ENCODE assay signal across 17 cellular contexts in the genomic region with DNA sequence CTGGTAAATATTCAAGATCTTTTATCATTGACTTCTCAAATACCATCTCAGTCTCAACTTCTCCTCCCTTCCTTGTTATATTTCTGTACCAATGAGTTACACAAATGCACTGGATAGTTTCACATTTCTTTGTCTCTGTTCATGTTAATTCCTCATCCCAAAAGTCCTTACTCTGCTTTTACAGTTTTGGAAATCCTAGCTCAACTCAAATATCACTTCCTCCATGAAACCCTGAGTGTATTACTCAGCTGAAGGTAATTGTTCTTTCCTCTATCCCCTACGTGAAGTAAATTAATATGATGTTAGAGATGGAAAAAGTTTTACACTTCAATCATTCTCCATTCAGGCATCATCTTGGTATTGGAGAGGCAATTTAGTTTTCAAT.
DNase-seq lines count a peak whose midpoint lies in the region; ATAC-seq, FAIRE-seq and TF ChIP-seq lines count a peak whose summit lies in the region.
"Had no signal": no experiment of that assay in that cellular context is flagged by ENCODE, and none has a peak within 500 bp of the region (broad histone marks: within the 10 kb centered on the region; RNA-seq: fewer than 3 reads in every experiment).

No MANE protein-coding gene starts in this region.

- H3K9me3 Mint-ChIP-seq in activated T-cell treated with anti-CD3 and anti-CD28 coated beads, Interleukin-2, amount 50 U/mL, for 24 hours = no peaks in the 10 kb centered on the region
- no peaks in the 10 kb centered on the region for H3K9me3 Mint-ChIP-seq in activated CD8-positive, alpha-beta T cell treated with anti-CD3 and anti-CD28 coated beads for 36 hours
- H3K9me3 Mint-ChIP-seq in natural killer cell = no peaks in the 10 kb centered on the region
- no peaks in the 10 kb centered on the region for H3K9me3 Mint-ChIP-seq in mesothelial cell of epicardium
- H3K9me3 Mint-ChIP-seq: brain had no signal

- H3K36me3 Mint-ChIP-seq in activated T-cell treated with anti-CD3 and anti-CD28 coated beads, Interleukin-2, amount 50 U/mL, for 24 hours (ENCODE audit: low read depth) = no peaks in the 10 kb centered on the region
- no peaks in the 10 kb centered on the region for H3K36me3 Mint-ChIP-seq in activated CD8-positive, alpha-beta T cell treated with anti-CD3 and anti-CD28 coated beads for 36 hours (ENCODE audit: low read depth)
- H3K36me3 Mint-ChIP-seq in natural killer cell (no peaks in the 10 kb centered on the region), mesothelial cell of epicardium (no peaks in the 10 kb centered on the region)
- H3K36me3 Mint-ChIP-seq: brain had no signal

- peak; percentile 44 for FAIRE-seq in GM19239 (lab: Jason Lieb, UNC)

- no peaks in the 10 kb centered on the region for H3K27me3 Mint-ChIP-seq in activated T-cell treated with anti-CD3 and anti-CD28 coated beads, Interleukin-2, amount 50 U/mL, for 24 hours
- H3K27me3 Mint-ChIP-seq in activated CD8-positive, alpha-beta T cell treated with anti-CD3 and anti-CD28 coated beads for 36 hours = no peaks in the 10 kb centered on the region
- no peaks in the 10 kb centered on the region for H3K27me3 Mint-ChIP-seq in natural killer cell (ENCODE audit: low read depth in 2 of 2)
- no peaks in the 10 kb centered on the region for H3K27me3 Mint-ChIP-seq in mesothelial cell of epicardium (ENCODE audit: low read depth)

- H3K4me1 Mint-ChIP-seq in activated T-cell treated with anti-CD3 and anti-CD28 coated beads, Interleukin-2, amount 50 U/mL, for 24 hours (ENCODE audit: low read depth) = peaks cover 33% of the 10 kb centered on the region
- H3K4me1 Mint-ChIP-seq in activated CD8-positive, alpha-beta T cell treated with anti-CD3 and anti-CD28 coated beads for 36 hours (ENCODE audit: low read depth) = peaks cover 31% of the 10 kb centered on the region
- H3K4me1 Mint-ChIP-seq in natural killer cell (peaks cover 19% of the 10 kb centered on the region in 2 donors), mesothelial cell of epicardium (peaks cover 23% of the 10 kb centered on the region)

- ATAC-seq in activated CD8-positive, alpha-beta T cell treated with anti-CD3 and anti-CD28 coated beads for 36 hours = no peak
- ATAC-seq in natural killer cell (no peak), GM18868 (IDR thresholded peaks at IDR 0.05; ENCODE audit: unreplicated experiment) (no peak)

- CTCF ChIA-PET in activated CD8-positive, alpha-beta T cell treated with anti-CD3 and anti-CD28 coated beads for 36 hours (lab: Charles Lee) = no interaction called here

- no peak for DNase-seq in activated T-cell treated with anti-CD3 and anti-CD28 coated beads, Interleukin-2, amount 50 U/mL, for 24 hours
- no peak for DNase-seq in activated T-cell treated with anti-CD3 and anti-CD28 coated beads, Interleukin-2, amount 50 U/mL, for 48 hours
- DNase-seq in GM19239 (ENCODE audit: insufficient read length, low spot score) (no peak), natural killer cell (no peak), mesothelial cell of epicardium (ENCODE audit: low spot score in 2 of 2, unreplicated experiment in 2 of 2) (no peak), nucleus accumbens (lab: John Stamatoyannopoulos, UW) (no peak)
- no peak for DNase-seq in activated CD8-positive, alpha-beta T cell treated with anti-CD3 and anti-CD28 coated beads for 36 hours
- DNase-seq: activated CD4-positive, alpha-beta T cell treated with anti-CD3 and anti-CD28 coated beads for 1 hour; activated gamma-delta T cell treated with Interleukin-2 at 50 U/mL for 16 hours; dorsolateral prefrontal cortex; heart left ventricle; islet precursor cell; midbrain; NCI-H2081 treated with DMSO at 0.1 percent for 48 hours; RPMI8226 had no signal

- no peak overlapping the region for H3K27ac Mint-ChIP-seq in activated T-cell treated with anti-CD3 and anti-CD28 coated beads, Interleukin-2, amount 50 U/mL, for 24 hours
- peak overlapping the region; percentile 47 for H3K27ac Mint-ChIP-seq in activated CD8-positive, alpha-beta T cell treated with anti-CD3 and anti-CD28 coated beads for 36 hours
- peak overlapping the region; percentile 39 to 79 for H3K27ac Mint-ChIP-seq in natural killer cell
- H3K27ac Mint-ChIP-seq in mesothelial cell of epicardium = no peak overlapping the region

- POLR2A ChIA-PET in activated CD8-positive, alpha-beta T cell treated with anti-CD3 and anti-CD28 coated beads for 36 hours (lab: Charles Lee) = interaction anchor here (1.1 kb wide), 1 partner anchor 243 kb away, joined by 3 read pairs; no protein-coding TSS in a partner anchor

- intact Hi-C loops in activated CD8-positive, alpha-beta T cell treated with anti-CD3 and anti-CD28 coated beads for 36 hours (cut with micrococcal nuclease) = loop anchor here (10.0 kb wide), 1 partner anchor 238 kb away; a partner anchor contains a TSS
- intact Hi-C loops in natural killer cell (cut with micrococcal nuclease) = no loop called here

- no peak for TF ChIP-seq CTCF in activated CD8-positive, alpha-beta T cell treated with anti-CD3 and anti-CD28 coated beads for 36 hours (IDR thresholded peaks at IDR 0.05)
- no peak for TF ChIP-seq CTCF in natural killer cell (IDR thresholded peaks at IDR 0.05)
- no peak for TF ChIP-seq CTCF in mesothelial cell of epicardium (IDR thresholded peaks at IDR 0.05; ENCODE audit: unreplicated experiment)

- H3K4me3 Mint-ChIP-seq in activated T-cell treated with anti-CD3 and anti-CD28 coated beads, Interleukin-2, amount 50 U/mL, for 24 hours = peak overlapping the region; percentile 60
- H3K4me3 Mint-ChIP-seq in activated CD8-positive, alpha-beta T cell treated with anti-CD3 and anti-CD28 coated beads for 36 hours = peak overlapping the region; percentile 63
- H3K4me3 Mint-ChIP-seq in natural killer cell = peak overlapping the region; percentile 85
- H3K4me3 Mint-ChIP-seq in mesothelial cell of epicardium = no peak overlapping the region
- H3K4me3 Mint-ChIP-seq: brain had no signal

Comparison
In these comparisons a context has a peak if more than half of its experiments do, and no peak if none do; other contexts are left out.
1. H3K27ac Mint-ChIP-seq: peak in activated CD8-positive, alpha-beta T cell treated with anti-CD3 and anti-CD28 coated beads for 36 hours (single experiment) and natural killer cell (2 of 2); none in activated T-cell treated with anti-CD3 and anti-CD28 coated beads, Interleukin-2, amount 50 U/mL, for 24 hours (single experiment) and mesothelial cell of epicardium (single experiment).